In genomic region chr22:19482297-19482696, GRCh38 we compare ENCODE assay signal across 25 cellular contexts. TPM values are rescaled to one million over a fixed set of nuclear protein-coding genes. Genes with fewer than 3 reads are reported as not detected.
"Had no signal": no experiment of that assay in that cellular context is flagged by ENCODE, and none has a peak within 500 bp of the region (broad histone marks: within the 10 kb centered on the region; RNA-seq: fewer than 3 reads in every experiment).

No MANE protein-coding gene starts in this region.

- H3K36me3 ChIP-seq: gastrocnemius medialis, lower lobe of right lung, ovary, suprapubic skin, transverse colon, upper lobe of right lung, uterus had no signal

- H3K27ac Mint-ChIP-seq: natural killer cell; stimulated activated naive B cell treated with anti-CD40 and anti-IgM and Interleukin-4, amounts not matched to agents 10 μg/mL and 1 μg/mL and 100 μg/mL, for 72 hours; stimulated activated naive CD8-positive, alpha-beta T cell treated with anti-CD3 and anti-CD28 coated beads, Interleukin-15, Interleukin-2, amounts not matched to agents 100 ng/mL and 50 ng/mL, for 24 hours had no signal

- H3K4me3 ChIP-seq: gastrocnemius medialis, lower lobe of right lung, ovary, psoas muscle, skin epidermis, spleen, suprapubic skin, transverse colon, upper lobe of right lung, uterus had no signal

- H3K36me3 Mint-ChIP-seq: natural killer cell had no signal

- H3K27me3 Mint-ChIP-seq: stimulated activated naive B cell treated with anti-CD40 and anti-IgM and Interleukin-4, amounts not matched to agents 10 μg/mL and 1 μg/mL and 100 μg/mL, for 72 hours; stimulated activated naive CD8-positive, alpha-beta T cell treated with anti-CD3 and anti-CD28 coated beads, Interleukin-15, Interleukin-2, amounts not matched to agents 100 ng/mL and 50 ng/mL, for 24 hours had no signal

- H3K27me3 ChIP-seq: gastrocnemius medialis, ovary, spleen, suprapubic skin, transverse colon, upper lobe of right lung, uterus had no signal

- H3K9me3 Mint-ChIP-seq: natural killer cell; stimulated activated naive B cell treated with anti-CD40 and anti-IgM and Interleukin-4, amounts not matched to agents 10 μg/mL and 1 μg/mL and 100 μg/mL, for 72 hours; stimulated activated naive CD8-positive, alpha-beta T cell treated with anti-CD3 and anti-CD28 coated beads, Interleukin-15, Interleukin-2, amounts not matched to agents 100 ng/mL and 50 ng/mL, for 24 hours had no signal

- FAIRE-seq: keratinocyte had no signal

- DNase-seq: cortex of kidney; effector CD4-positive, alpha-beta T cell; foreskin fibroblast; gastrocnemius medialis; left ventricle myocardium superior; lower lobe of right lung; natural killer cell; occipital lobe; ovary; posterior cingulate gyrus; psoas muscle; right cardiac atrium; spleen; stimulated activated CD4-positive, alpha-beta T cell treated with anti-CD3 and anti-CD28 coated beads, Interleukin-15, amount 100 ng/mL, for 24 hours; stimulated activated CD4-positive, alpha-beta T cell treated with anti-CD3 and anti-CD28 coated beads, Interleukin-2, amount 100 ng/mL, for 48 hours; stimulated activated naive B cell treated with anti-CD40 and anti-IgM and Interleukin-4, amounts not matched to agents 10 μg/mL and 1 μg/mL and 100 μg/mL, for 72 hours; transverse colon; upper lobe of right lung; uterus had no signal

- H3K9me3 ChIP-seq: gastrocnemius medialis, lower lobe of right lung, ovary, psoas muscle, spleen, suprapubic skin, transverse colon, upper lobe of right lung, uterus had no signal

- ATAC-seq: esophagus mucosa; gastrocnemius medialis; left ventricle myocardium superior; lower lobe of right lung; natural killer cell; psoas muscle; right cardiac atrium; stimulated activated naive B cell treated with anti-CD40 and anti-IgM and Interleukin-4, amounts not matched to agents 10 μg/mL and 1 μg/mL and 100 μg/mL, for 72 hours; upper lobe of right lung had no signal

- H3K27ac ChIP-seq: gastrocnemius medialis, lower lobe of right lung, ovary, psoas muscle, spleen, suprapubic skin, transverse colon, upper lobe of right lung, uterus had no signal

- H3K4me3 Mint-ChIP-seq: natural killer cell; stimulated activated naive B cell treated with anti-CD40 and anti-IgM and Interleukin-4, amounts not matched to agents 10 μg/mL and 1 μg/mL and 100 μg/mL, for 72 hours; stimulated activated naive CD8-positive, alpha-beta T cell treated with anti-CD3 and anti-CD28 coated beads, Interleukin-15, Interleukin-2, amounts not matched to agents 100 ng/mL and 50 ng/mL, for 24 hours had no signal

RNA-seq across cellular contexts. Expression of gene CDC45, which starts 2.6 kb away (rescaled TPM):
- total RNA-seq: mesenteric fat pad had no signal

RNA-seq across cellular contexts. Expression of gene CLDN5, which starts 41.9 kb away (rescaled TPM):
- polyA plus RNA-seq: keratinocyte had no signal
